ENCODE assay signal across 14 cellular contexts in genomic region chr10:31953080-31953479, GRCh38. TPM values are rescaled to one million over a fixed set of nuclear protein-coding genes. Genes with fewer than 3 reads are reported as not detected.
DNase-seq lines count a peak whose midpoint lies in the region; FAIRE-seq and TF ChIP-seq lines count a peak whose summit lies in the region.
"Had no signal": no experiment of that assay in that cellular context is flagged by ENCODE, and none has a peak within 500 bp of the region (broad histone marks: within the 10 kb centered on the region; RNA-seq: fewer than 3 reads in every experiment).

No MANE protein-coding gene starts in this region.

- H3K4me1 Mint-ChIP-seq in HFFc6 (ENCODE audit: low read depth), result peaks cover 24% of the 10 kb centered on the region
- H3K4me1 Mint-ChIP-seq in astrocyte (ENCODE audit: low read depth, unreplicated experiment), result peaks cover 2% of the 10 kb centered on the region

- peak; percentile 36 for DNase-seq in HFFc6
- DNase-seq in astrocyte (ENCODE audit: low read depth), result peak; percentile 46
- peak; percentile 74 for DNase-seq in osteoblast (ENCODE audit: insufficient read length, low spot score, missing footprints)
- no peak for DNase-seq in activated T-cell treated with anti-CD3 and anti-CD28 coated beads, Interleukin-2, amount 50 U/mL, for 1 hour
- no peak for DNase-seq in NCI-H2227 (lab: John Stamatoyannopoulos, UW; ENCODE audit: unreplicated experiment)
- no peak for DNase-seq in NCI-H2196 treated with DMSO at 0.1 percent for 48 hours (lab: John Stamatoyannopoulos, UW; ENCODE audit: unreplicated experiment)
- DNase-seq: Caco-2; CD8-positive, alpha-beta memory T cell; DMS53 had no signal

- H3K27ac Mint-ChIP-seq in HFFc6 (no peak overlapping the region), astrocyte (ENCODE audit: unreplicated experiment) (no peak overlapping the region)
- H3K27ac Mint-ChIP-seq: CD8-positive, alpha-beta memory T cell had no signal

- H4K20me1 ChIP-seq in BLaER1 treated with 17β-estradiol and CSF1 and Interleukin-3, amounts not matched to agents 10 nM and 100 nM, result no peaks in the 10 kb centered on the region
- H4K20me1 ChIP-seq in astrocyte (ENCODE audit: insufficient read depth, low read length) (no peaks in the 10 kb centered on the region), osteoblast (ENCODE audit: insufficient read depth, low read length) (no peaks in the 10 kb centered on the region)

- peaks cover 31 to 52% (median 43%) of the 10 kb centered on the region in 11 experiments for H3K9me3 ChIP-seq in BLaER1 treated with 17β-estradiol and CSF1 and Interleukin-3, amounts not matched to agents 10 nM and 100 nM (replicated peaks in 1 of 11)
- H3K9me3 ChIP-seq in astrocyte (ENCODE audit: insufficient read depth, low read depth, low read length) (no peaks in the 10 kb centered on the region), osteoblast (ENCODE audit: low read depth, low read length) (no peaks in the 10 kb centered on the region)

- H3K27me3 ChIP-seq in BLaER1 treated with 17β-estradiol and CSF1 and Interleukin-3, amounts not matched to agents 10 nM and 100 nM, result peaks cover 0 to 16% (median 0%) of the 10 kb centered on the region in 11 experiments; a peak in 3 of 22 replicates
- H3K27me3 ChIP-seq in astrocyte (ENCODE audit: insufficient read depth, low read length) (no peaks in the 10 kb centered on the region), osteoblast (ENCODE audit: insufficient read depth, low read length) (no peaks in the 10 kb centered on the region)

- peak overlapping the region in 7 of 11 experiments; percentile 64 to 82 (median 73); a peak in 8 of 22 replicates for H3K4me2 ChIP-seq in BLaER1 treated with 17β-estradiol and CSF1 and Interleukin-3, amounts not matched to agents 10 nM and 100 nM
- H3K4me2 ChIP-seq in astrocyte (ENCODE audit: low read length), result no peak overlapping the region
- no peak overlapping the region for H3K4me2 ChIP-seq in osteoblast (ENCODE audit: insufficient read depth, low read length)

- H2AFZ ChIP-seq in astrocyte (ENCODE audit: low read depth, low read length) (no peak overlapping the region), osteoblast (ENCODE audit: low read length) (no peak overlapping the region)

- H3K27ac ChIP-seq in BLaER1 treated with 17β-estradiol and CSF1 and Interleukin-3, amounts not matched to agents 10 nM and 100 nM, result no peak overlapping the region
- H3K27ac ChIP-seq in astrocyte (ENCODE audit: low read depth, low read length) (no peak overlapping the region), osteoblast (ENCODE audit: low read depth, low read length) (no peak overlapping the region)
- H3K27ac ChIP-seq: 22Rv1 had no signal

- H3K36me3 ChIP-seq in BLaER1 treated with 17β-estradiol and CSF1 and Interleukin-3, amounts not matched to agents 10 nM and 100 nM, result peaks cover 0 to 14% (median 6%) of the 10 kb centered on the region in 11 experiments; a peak in 6 of 22 replicates
- H3K36me3 ChIP-seq in astrocyte (ENCODE audit: insufficient read depth, low read length) (no peaks in the 10 kb centered on the region), osteoblast (ENCODE audit: insufficient read depth, low read length) (no peaks in the 10 kb centered on the region)

- H3K4me1 ChIP-seq in BLaER1 treated with 17β-estradiol and CSF1 and Interleukin-3, amounts not matched to agents 10 nM and 100 nM, result peaks cover 13 to 23% (median 15%) of the 10 kb centered on the region in 10 experiments
- H3K4me1 ChIP-seq in astrocyte (ENCODE audit: insufficient read depth, low read length) (peaks cover 3% of the 10 kb centered on the region), osteoblast (ENCODE audit: insufficient read depth, low read length) (peaks cover under 1% of the 10 kb centered on the region)

- no peak overlapping the region for H3K4me3 ChIP-seq in BLaER1 treated with 17β-estradiol and CSF1 and Interleukin-3, amounts not matched to agents 10 nM and 100 nM
- H3K4me3 ChIP-seq in astrocyte (ENCODE audit: insufficient read depth, low read depth, low read length) (no peak overlapping the region), osteoblast (ENCODE audit: insufficient read depth, low read length) (no peak overlapping the region)

- no peak overlapping the region for H3K4me3 Mint-ChIP-seq in HFFc6
- H3K4me3 Mint-ChIP-seq in astrocyte (ENCODE audit: unreplicated experiment), result no peak overlapping the region
- H3K4me3 Mint-ChIP-seq: CD8-positive, alpha-beta memory T cell had no signal

- no peak for TF ChIP-seq CTCF in HFFc6 (IDR thresholded peaks at IDR 0.05)
- TF ChIP-seq CTCF in astrocyte (IDR thresholded peaks at IDR 0.05; ENCODE audit: insufficient read depth, low read depth, low read length), result no peak
- no peak for TF ChIP-seq CTCF in osteoblast (IDR thresholded peaks at IDR 0.05; ENCODE audit: extremely low read depth, low read depth, low read length)

- peaks cover 15% of the 10 kb centered on the region for H3K9me3 Mint-ChIP-seq in HFFc6
- peaks cover 9% of the 10 kb centered on the region for H3K9me3 Mint-ChIP-seq in astrocyte (ENCODE audit: unreplicated experiment)

- peaks cover 24% of the 10 kb centered on the region for H3K36me3 Mint-ChIP-seq in HFFc6 (ENCODE audit: low read depth)
- H3K36me3 Mint-ChIP-seq in astrocyte (ENCODE audit: low read depth, unreplicated experiment), result peaks cover 14% of the 10 kb centered on the region

- no peaks in the 10 kb centered on the region for H3K79me2 ChIP-seq in astrocyte (ENCODE audit: insufficient read depth, low read length)
- H3K79me2 ChIP-seq in osteoblast (ENCODE audit: insufficient read depth, low read length), result no peaks in the 10 kb centered on the region

- no peaks in the 10 kb centered on the region for H3K27me3 Mint-ChIP-seq in HFFc6 (ENCODE audit: insufficient read depth)
- no peaks in the 10 kb centered on the region for H3K27me3 Mint-ChIP-seq in astrocyte (ENCODE audit: low read depth, unreplicated experiment)
- H3K27me3 Mint-ChIP-seq: CD8-positive, alpha-beta memory T cell had no signal

- no peak overlapping the region for H3K9ac ChIP-seq in BLaER1 treated with 17β-estradiol and CSF1 and Interleukin-3, amounts not matched to agents 10 nM and 100 nM
- H3K9ac ChIP-seq in astrocyte (ENCODE audit: low read length), result no peak overlapping the region

- FAIRE-seq in astrocyte (lab: Jason Lieb, UNC), result no peak
- FAIRE-seq: GM18507, HepG2, HTR-8/SVneo had no signal

RNA-seq across cellular contexts. Expression of gene ARHGAP12, which starts 24.4 kb away (rescaled TPM):
- 10 to 100 TPM; 16.0 to 18.9 (median 17.9) TPM for total RNA-seq in HFFc6 (2021; fragmentation: NEBNext Ultra II Directional; extraction: Animal tissue kit (Norgen Biotek cat#: 25700))
- 21.3 and 24.9 TPM in 2 replicates for total RNA-seq in astrocyte
- 68.4 and 76.0 TPM in 2 replicates for total RNA-seq in osteoblast

Comparison
In these comparisons a context has a peak if more than half of its experiments do, and no peak if none do; other contexts are left out.
1. H3K4me2 ChIP-seq: peak in BLaER1 treated with 17β-estradiol and CSF1 and Interleukin-3, amounts not matched to agents 10 nM and 100 nM (7 of 11); none in astrocyte (single experiment) and osteoblast (single experiment).
2. DNase-seq: peak in HFFc6 (single experiment), astrocyte (single experiment) and osteoblast (single experiment); none in activated T-cell treated with anti-CD3 and anti-CD28 coated beads, Interleukin-2, amount 50 U/mL, for 1 hour (single experiment), NCI-H2227 (single experiment) and NCI-H2196 treated with DMSO at 0.1 percent for 48 hours (single experiment).